Comparison of ENCODE assay signal across 1 cellular context in genomic region chr13:95317037-95317989, GRCh38.
TF ChIP-seq lines count a peak whose summit lies in the region.

No MANE protein-coding gene starts in this region.

TF ChIP-seq in K562, 482 proteins besides CTCF, POLR2A, EP300 and RAD21 (continued from another document):
- TF ChIP-seq, protein P1, sequence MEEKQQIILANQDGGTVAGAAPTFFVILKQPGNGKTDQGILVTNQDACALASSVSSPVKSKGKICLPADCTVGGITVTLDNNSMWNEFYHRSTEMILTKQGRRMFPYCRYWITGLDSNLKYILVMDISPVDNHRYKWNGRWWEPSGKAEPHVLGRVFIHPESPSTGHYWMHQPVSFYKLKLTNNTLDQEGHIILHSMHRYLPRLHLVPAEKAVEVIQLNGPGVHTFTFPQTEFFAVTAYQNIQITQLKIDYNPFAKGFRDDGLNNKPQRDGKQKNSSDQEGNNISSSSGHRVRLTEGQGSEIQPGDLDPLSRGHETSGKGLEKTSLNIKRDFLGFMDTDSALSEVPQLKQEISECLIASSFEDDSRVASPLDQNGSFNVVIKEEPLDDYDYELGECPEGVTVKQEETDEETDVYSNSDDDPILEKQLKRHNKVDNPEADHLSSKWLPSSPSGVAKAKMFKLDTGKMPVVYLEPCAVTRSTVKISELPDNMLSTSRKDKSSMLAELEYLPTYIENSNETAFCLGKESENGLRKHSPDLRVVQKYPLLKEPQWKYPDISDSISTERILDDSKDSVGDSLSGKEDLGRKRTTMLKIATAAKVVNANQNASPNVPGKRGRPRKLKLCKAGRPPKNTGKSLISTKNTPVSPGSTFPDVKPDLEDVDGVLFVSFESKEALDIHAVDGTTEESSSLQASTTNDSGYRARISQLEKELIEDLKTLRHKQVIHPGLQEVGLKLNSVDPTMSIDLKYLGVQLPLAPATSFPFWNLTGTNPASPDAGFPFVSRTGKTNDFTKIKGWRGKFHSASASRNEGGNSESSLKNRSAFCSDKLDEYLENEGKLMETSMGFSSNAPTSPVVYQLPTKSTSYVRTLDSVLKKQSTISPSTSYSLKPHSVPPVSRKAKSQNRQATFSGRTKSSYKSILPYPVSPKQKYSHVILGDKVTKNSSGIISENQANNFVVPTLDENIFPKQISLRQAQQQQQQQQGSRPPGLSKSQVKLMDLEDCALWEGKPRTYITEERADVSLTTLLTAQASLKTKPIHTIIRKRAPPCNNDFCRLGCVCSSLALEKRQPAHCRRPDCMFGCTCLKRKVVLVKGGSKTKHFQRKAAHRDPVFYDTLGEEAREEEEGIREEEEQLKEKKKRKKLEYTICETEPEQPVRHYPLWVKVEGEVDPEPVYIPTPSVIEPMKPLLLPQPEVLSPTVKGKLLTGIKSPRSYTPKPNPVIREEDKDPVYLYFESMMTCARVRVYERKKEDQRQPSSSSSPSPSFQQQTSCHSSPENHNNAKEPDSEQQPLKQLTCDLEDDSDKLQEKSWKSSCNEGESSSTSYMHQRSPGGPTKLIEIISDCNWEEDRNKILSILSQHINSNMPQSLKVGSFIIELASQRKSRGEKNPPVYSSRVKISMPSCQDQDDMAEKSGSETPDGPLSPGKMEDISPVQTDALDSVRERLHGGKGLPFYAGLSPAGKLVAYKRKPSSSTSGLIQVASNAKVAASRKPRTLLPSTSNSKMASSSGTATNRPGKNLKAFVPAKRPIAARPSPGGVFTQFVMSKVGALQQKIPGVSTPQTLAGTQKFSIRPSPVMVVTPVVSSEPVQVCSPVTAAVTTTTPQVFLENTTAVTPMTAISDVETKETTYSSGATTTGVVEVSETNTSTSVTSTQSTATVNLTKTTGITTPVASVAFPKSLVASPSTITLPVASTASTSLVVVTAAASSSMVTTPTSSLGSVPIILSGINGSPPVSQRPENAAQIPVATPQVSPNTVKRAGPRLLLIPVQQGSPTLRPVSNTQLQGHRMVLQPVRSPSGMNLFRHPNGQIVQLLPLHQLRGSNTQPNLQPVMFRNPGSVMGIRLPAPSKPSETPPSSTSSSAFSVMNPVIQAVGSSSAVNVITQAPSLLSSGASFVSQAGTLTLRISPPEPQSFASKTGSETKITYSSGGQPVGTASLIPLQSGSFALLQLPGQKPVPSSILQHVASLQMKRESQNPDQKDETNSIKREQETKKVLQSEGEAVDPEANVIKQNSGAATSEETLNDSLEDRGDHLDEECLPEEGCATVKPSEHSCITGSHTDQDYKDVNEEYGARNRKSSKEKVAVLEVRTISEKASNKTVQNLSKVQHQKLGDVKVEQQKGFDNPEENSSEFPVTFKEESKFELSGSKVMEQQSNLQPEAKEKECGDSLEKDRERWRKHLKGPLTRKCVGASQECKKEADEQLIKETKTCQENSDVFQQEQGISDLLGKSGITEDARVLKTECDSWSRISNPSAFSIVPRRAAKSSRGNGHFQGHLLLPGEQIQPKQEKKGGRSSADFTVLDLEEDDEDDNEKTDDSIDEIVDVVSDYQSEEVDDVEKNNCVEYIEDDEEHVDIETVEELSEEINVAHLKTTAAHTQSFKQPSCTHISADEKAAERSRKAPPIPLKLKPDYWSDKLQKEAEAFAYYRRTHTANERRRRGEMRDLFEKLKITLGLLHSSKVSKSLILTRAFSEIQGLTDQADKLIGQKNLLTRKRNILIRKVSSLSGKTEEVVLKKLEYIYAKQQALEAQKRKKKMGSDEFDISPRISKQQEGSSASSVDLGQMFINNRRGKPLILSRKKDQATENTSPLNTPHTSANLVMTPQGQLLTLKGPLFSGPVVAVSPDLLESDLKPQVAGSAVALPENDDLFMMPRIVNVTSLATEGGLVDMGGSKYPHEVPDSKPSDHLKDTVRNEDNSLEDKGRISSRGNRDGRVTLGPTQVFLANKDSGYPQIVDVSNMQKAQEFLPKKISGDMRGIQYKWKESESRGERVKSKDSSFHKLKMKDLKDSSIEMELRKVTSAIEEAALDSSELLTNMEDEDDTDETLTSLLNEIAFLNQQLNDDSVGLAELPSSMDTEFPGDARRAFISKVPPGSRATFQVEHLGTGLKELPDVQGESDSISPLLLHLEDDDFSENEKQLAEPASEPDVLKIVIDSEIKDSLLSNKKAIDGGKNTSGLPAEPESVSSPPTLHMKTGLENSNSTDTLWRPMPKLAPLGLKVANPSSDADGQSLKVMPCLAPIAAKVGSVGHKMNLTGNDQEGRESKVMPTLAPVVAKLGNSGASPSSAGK (IDR thresholded peaks at IDR 0.05): peak; percentile 29; the same call in 1 of the 2 replicates
- TF ChIP-seq MEF2A (IDR thresholded peaks at IDR 0.05; ENCODE audit: control insufficient read depth, low read depth, low read length) (no peak), MAFF (IDR thresholded peaks at IDR 0.05; ENCODE audit: low read length) (peak; percentile 49), ATF4 (CRISPR knock-in tag; IDR thresholded peaks at IDR 0.05) (no peak), ZNF239 (CRISPR knock-in tag; IDR thresholded peaks at IDR 0.05) (no peak), KDM2B (CRISPR knock-in tag; IDR thresholded peaks at IDR 0.05) (no peak), FOSL1 (tag; conservative IDR thresholded peaks at IDR 0.05) (peak; percentile 81), SNAPC5 (CRISPR knock-in tag; IDR thresholded peaks at IDR 0.05) (no peak), RBM15 (IDR thresholded peaks at IDR 0.05; ENCODE audit: insufficient read depth, low read length) (no peak), ZNF134 (CRISPR knock-in tag; conservative IDR thresholded peaks at IDR 0.05) (no peak), ZNF316 (IDR thresholded peaks at IDR 0.05) (peak; percentile 41; the same call in 1 of the 2 replicates), CAMTA2 (CRISPR knock-in tag; conservative IDR thresholded peaks at IDR 0.05) (no peak), NCOA6 (IDR thresholded peaks at IDR 0.05) (no peak), ARID1B (IDR thresholded peaks at IDR 0.05) (peak; percentile 67), SMARCE1 (IDR thresholded peaks at IDR 0.05) (peak; percentile 42; the same call in 1 of the 2 replicates), L3MBTL2 (IDR thresholded peaks at IDR 0.05) (peak; percentile 49), NR4A1 (CRISPR knock-in tag; IDR thresholded peaks at IDR 0.05) (no peak), NR4A1 (tag; IDR thresholded peaks at IDR 0.05) (no peak; the same call in 1 of the 2 replicates), DPF2 (IDR thresholded peaks at IDR 0.05) (peak; percentile 77), MEIS2 (IDR thresholded peaks at IDR 0.05; ENCODE audit: partially characterized antibody) (peak; percentile 35), ATF7 (IDR thresholded peaks at IDR 0.05) (0 out of 2 replicates have a peak, but pooled peaks have one; percentile 17), HMGXB4 (CRISPR knock-in tag; IDR thresholded peaks at IDR 0.05) (no peak), NFIC (IDR thresholded peaks at IDR 0.05) (peak; percentile 29; the same call in 1 of the 2 replicates), CTBP1 (IDR thresholded peaks at IDR 0.05; ENCODE audit: borderline replicate concordance) (peak; percentile 22; the same call in 1 of the 2 replicates), ZSCAN29 (IDR thresholded peaks at IDR 0.05) (no peak), ZNF263 (CRISPR knock-in tag; IDR thresholded peaks at IDR 0.05; ENCODE audit: borderline replicate concordance) (peak; percentile 36; the same call in 1 of the 2 replicates)
- TF ChIP-seq, protein P2, sequence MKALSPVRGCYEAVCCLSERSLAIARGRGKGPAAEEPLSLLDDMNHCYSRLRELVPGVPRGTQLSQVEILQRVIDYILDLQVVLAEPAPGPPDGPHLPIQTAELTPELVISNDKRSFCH (CRISPR knock-in tag; IDR thresholded peaks at IDR 0.05): no peak
- TF ChIP-seq, protein P2 (tag; IDR thresholded peaks at IDR 0.05): 0 out of 2 replicates have a peak, but pooled peaks have one; percentile 25
- TF ChIP-seq, protein P3, sequence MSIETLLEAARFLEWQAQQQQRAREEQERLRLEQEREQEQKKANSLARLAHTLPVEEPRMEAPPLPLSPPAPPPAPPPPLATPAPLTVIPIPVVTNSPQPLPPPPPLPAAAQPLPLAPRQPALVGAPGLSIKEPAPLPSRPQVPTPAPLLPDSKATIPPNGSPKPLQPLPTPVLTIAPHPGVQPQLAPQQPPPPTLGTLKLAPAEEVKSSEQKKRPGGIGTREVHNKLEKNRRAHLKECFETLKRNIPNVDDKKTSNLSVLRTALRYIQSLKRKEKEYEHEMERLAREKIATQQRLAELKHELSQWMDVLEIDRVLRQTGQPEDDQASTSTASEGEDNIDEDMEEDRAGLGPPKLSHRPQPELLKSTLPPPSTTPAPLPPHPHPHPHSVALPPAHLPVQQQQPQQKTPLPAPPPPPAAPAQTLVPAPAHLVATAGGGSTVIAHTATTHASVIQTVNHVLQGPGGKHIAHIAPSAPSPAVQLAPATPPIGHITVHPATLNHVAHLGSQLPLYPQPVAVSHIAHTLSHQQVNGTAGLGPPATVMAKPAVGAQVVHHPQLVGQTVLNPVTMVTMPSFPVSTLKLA (conservative IDR thresholded peaks at IDR 0.05): 0 out of 4 replicates have a peak, but pooled peaks of 1 of the 2 experiments have one; percentile 31
